2 cellular contexts compared by ENCODE assay signal in the genomic region with DNA sequence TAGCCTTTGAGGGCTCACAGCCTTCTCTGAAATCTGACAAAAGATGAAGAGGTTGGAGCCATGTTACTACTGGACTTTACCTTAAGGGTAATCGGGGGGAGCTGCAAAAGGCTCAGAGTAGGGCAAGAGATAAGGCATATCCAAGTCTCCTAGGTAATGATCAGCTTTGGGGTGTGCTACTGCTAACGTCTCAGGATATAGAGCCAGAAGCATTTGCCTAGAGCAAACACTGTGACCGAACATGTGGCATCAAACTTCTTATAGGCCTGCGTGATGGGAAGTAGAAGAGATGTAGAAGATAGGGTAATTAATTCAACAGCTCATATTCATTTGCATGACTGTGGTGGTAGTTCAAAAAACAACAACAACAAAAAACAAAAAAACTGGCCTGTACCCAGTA.
TF ChIP-seq lines count a peak whose summit lies in the region.

No MANE protein-coding gene starts in this region.

TF ChIP-seq in HepG2, 621 proteins besides CTCF, POLR2A, EP300 and RAD21:
- no peak for TF ChIP-seq ZNF317 (CRISPR knock-in tag; IDR thresholded peaks at IDR 0.05)
- TF ChIP-seq YY1 (IDR thresholded peaks at IDR 0.05; ENCODE audit: insufficient read depth, insufficient replicate concordance, low read depth, low read length) = no peak
- TF ChIP-seq, protein P1, sequence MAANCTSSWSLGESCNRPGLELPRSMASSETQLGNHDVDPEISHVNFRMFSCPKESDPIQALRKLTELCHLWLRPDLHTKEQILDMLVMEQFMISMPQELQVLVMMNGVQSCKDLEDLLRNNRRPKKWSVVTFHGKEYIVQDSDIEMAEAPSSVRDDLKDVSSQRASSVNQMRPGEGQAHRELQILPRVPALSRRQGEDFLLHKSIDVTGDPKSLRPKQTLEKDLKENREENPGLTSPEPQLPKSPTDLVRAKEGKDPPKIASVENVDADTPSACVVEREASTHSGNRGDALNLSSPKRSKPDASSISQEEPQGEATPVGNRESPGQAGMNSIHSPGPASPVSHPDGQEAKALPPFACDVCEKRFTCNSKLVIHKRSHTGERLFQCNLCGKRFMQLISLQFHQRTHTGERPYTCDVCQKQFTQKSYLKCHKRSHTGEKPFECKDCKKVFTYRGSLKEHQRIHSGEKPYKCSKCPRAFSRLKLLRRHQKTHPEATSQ (CRISPR knock-in tag; IDR thresholded peaks at IDR 0.05; ENCODE audit: borderline replicate concordance) = 0 out of 2 replicates have a peak, but pooled peaks have one; percentile 28
- TF ChIP-seq ZNF768 (CRISPR knock-in tag; IDR thresholded peaks at IDR 0.05) = no peak
- TF ChIP-seq AGO2 (optimal IDR thresholded peaks at IDR 0.05; ENCODE audit: low read depth, low read length) = no peak
- no peak for TF ChIP-seq ZNF878 (CRISPR knock-in tag; IDR thresholded peaks at IDR 0.05)
- TF ChIP-seq, protein P2, sequence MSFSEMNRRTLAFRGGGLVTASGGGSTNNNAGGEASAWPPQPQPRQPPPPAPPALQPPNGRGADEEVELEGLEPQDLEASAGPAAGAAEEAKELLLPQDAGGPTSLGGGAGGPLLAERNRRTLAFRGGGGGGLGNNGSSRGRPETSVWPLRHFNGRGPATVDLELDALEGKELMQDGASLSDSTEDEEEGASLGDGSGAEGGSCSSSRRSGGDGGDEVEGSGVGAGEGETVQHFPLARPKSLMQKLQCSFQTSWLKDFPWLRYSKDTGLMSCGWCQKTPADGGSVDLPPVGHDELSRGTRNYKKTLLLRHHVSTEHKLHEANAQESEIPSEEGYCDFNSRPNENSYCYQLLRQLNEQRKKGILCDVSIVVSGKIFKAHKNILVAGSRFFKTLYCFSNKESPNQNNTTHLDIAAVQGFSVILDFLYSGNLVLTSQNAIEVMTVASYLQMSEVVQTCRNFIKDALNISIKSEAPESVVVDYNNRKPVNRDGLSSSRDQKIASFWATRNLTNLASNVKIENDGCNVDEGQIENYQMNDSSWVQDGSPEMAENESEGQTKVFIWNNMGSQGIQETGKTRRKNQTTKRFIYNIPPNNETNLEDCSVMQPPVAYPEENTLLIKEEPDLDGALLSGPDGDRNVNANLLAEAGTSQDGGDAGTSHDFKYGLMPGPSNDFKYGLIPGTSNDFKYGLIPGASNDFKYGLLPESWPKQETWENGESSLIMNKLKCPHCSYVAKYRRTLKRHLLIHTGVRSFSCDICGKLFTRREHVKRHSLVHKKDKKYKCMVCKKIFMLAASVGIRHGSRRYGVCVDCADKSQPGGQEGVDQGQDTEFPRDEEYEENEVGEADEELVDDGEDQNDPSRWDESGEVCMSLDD (CRISPR knock-in tag; IDR thresholded peaks at IDR 0.05; ENCODE audit: borderline replicate concordance) = no peak
- TF ChIP-seq, protein P3, sequence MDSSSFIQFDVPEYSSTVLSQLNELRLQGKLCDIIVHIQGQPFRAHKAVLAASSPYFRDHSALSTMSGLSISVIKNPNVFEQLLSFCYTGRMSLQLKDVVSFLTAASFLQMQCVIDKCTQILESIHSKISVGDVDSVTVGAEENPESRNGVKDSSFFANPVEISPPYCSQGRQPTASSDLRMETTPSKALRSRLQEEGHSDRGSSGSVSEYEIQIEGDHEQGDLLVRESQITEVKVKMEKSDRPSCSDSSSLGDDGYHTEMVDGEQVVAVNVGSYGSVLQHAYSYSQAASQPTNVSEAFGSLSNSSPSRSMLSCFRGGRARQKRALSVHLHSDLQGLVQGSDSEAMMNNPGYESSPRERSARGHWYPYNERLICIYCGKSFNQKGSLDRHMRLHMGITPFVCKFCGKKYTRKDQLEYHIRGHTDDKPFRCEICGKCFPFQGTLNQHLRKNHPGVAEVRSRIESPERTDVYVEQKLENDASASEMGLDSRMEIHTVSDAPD (CRISPR knock-in tag; IDR thresholded peaks at IDR 0.05) = 0 out of 2 replicates have a peak, but pooled peaks have one; percentile 18
- TF ChIP-seq TCF7 (IDR thresholded peaks at IDR 0.05; ENCODE audit: low read depth) = no peak

TF ChIP-seq in WTC11, 78 proteins besides CTCF, POLR2A, EP300 and RAD21:
- TF ChIP-seq GABPB1 (CRISPR knock-in tag; IDR thresholded peaks at IDR 0.05) (no peak), ZNF671 (CRISPR knock-in tag; IDR thresholded peaks at IDR 0.05) (no peak), ZNF317 (CRISPR knock-in tag; IDR thresholded peaks at IDR 0.05; ENCODE audit: borderline replicate concordance, low read depth) (no peak), ZNF416 (CRISPR knock-in tag; IDR thresholded peaks at IDR 0.05) (no peak), FOXJ3 (CRISPR knock-in tag; IDR thresholded peaks at IDR 0.05; ENCODE audit: borderline replicate concordance) (no peak), CBFB (CRISPR knock-in tag; IDR thresholded peaks at IDR 0.05; ENCODE audit: low read depth) (no peak), NR2C2 (CRISPR knock-in tag; IDR thresholded peaks at IDR 0.05) (no peak), SP1 (CRISPR knock-in tag; conservative IDR thresholded peaks at IDR 0.05) (no peak), ZNF219 (CRISPR knock-in tag; IDR thresholded peaks at IDR 0.05; ENCODE audit: borderline replicate concordance) (no peak), FOXK1 (CRISPR knock-in tag; IDR thresholded peaks at IDR 0.05) (no peak), ZNF232 (CRISPR knock-in tag; IDR thresholded peaks at IDR 0.05) (no peak), PRRX2 (CRISPR knock-in tag; IDR thresholded peaks at IDR 0.05) (no peak), TCF7 (CRISPR knock-in tag; IDR thresholded peaks at IDR 0.05; ENCODE audit: low read depth) (no peak)
- TF ChIP-seq, protein P4, sequence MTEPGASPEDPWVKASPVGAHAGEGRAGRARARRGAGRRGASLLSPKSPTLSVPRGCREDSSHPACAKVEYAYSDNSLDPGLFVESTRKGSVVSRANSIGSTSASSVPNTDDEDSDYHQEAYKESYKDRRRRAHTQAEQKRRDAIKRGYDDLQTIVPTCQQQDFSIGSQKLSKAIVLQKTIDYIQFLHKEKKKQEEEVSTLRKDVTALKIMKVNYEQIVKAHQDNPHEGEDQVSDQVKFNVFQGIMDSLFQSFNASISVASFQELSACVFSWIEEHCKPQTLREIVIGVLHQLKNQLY (CRISPR knock-in tag; IDR thresholded peaks at IDR 0.05) = no peak
- TF ChIP-seq, protein P5, sequence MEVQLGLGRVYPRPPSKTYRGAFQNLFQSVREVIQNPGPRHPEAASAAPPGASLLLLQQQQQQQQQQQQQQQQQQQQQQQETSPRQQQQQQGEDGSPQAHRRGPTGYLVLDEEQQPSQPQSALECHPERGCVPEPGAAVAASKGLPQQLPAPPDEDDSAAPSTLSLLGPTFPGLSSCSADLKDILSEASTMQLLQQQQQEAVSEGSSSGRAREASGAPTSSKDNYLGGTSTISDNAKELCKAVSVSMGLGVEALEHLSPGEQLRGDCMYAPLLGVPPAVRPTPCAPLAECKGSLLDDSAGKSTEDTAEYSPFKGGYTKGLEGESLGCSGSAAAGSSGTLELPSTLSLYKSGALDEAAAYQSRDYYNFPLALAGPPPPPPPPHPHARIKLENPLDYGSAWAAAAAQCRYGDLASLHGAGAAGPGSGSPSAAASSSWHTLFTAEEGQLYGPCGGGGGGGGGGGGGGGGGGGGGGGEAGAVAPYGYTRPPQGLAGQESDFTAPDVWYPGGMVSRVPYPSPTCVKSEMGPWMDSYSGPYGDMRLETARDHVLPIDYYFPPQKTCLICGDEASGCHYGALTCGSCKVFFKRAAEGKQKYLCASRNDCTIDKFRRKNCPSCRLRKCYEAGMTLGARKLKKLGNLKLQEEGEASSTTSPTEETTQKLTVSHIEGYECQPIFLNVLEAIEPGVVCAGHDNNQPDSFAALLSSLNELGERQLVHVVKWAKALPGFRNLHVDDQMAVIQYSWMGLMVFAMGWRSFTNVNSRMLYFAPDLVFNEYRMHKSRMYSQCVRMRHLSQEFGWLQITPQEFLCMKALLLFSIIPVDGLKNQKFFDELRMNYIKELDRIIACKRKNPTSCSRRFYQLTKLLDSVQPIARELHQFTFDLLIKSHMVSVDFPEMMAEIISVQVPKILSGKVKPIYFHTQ (CRISPR knock-in tag; IDR thresholded peaks at IDR 0.05) = no peak
- TF ChIP-seq, protein P6, sequence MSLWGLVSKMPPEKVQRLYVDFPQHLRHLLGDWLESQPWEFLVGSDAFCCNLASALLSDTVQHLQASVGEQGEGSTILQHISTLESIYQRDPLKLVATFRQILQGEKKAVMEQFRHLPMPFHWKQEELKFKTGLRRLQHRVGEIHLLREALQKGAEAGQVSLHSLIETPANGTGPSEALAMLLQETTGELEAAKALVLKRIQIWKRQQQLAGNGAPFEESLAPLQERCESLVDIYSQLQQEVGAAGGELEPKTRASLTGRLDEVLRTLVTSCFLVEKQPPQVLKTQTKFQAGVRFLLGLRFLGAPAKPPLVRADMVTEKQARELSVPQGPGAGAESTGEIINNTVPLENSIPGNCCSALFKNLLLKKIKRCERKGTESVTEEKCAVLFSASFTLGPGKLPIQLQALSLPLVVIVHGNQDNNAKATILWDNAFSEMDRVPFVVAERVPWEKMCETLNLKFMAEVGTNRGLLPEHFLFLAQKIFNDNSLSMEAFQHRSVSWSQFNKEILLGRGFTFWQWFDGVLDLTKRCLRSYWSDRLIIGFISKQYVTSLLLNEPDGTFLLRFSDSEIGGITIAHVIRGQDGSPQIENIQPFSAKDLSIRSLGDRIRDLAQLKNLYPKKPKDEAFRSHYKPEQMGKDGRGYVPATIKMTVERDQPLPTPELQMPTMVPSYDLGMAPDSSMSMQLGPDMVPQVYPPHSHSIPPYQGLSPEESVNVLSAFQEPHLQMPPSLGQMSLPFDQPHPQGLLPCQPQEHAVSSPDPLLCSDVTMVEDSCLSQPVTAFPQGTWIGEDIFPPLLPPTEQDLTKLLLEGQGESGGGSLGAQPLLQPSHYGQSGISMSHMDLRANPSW (CRISPR knock-in tag; conservative IDR thresholded peaks at IDR 0.05; ENCODE audit: low read depth) = no peak
- TF ChIP-seq, protein P7, sequence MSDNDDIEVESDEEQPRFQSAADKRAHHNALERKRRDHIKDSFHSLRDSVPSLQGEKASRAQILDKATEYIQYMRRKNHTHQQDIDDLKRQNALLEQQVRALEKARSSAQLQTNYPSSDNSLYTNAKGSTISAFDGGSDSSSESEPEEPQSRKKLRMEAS (CRISPR knock-in tag; IDR thresholded peaks at IDR 0.05) = no peak
- TF ChIP-seq, protein P8, sequence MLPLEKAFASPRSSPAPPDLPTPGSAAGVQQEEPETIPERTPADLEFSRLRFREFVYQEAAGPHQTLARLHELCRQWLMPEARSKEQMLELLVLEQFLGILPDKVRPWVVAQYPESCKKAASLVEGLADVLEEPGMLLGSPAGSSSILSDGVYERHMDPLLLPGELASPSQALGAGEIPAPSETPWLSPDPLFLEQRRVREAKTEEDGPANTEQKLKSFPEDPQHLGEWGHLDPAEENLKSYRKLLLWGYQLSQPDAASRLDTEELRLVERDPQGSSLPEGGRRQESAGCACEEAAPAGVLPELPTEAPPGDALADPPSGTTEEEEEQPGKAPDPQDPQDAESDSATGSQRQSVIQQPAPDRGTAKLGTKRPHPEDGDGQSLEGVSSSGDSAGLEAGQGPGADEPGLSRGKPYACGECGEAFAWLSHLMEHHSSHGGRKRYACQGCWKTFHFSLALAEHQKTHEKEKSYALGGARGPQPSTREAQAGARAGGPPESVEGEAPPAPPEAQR (CRISPR knock-in tag; IDR thresholded peaks at IDR 0.05) = no peak
- TF ChIP-seq, protein P9, sequence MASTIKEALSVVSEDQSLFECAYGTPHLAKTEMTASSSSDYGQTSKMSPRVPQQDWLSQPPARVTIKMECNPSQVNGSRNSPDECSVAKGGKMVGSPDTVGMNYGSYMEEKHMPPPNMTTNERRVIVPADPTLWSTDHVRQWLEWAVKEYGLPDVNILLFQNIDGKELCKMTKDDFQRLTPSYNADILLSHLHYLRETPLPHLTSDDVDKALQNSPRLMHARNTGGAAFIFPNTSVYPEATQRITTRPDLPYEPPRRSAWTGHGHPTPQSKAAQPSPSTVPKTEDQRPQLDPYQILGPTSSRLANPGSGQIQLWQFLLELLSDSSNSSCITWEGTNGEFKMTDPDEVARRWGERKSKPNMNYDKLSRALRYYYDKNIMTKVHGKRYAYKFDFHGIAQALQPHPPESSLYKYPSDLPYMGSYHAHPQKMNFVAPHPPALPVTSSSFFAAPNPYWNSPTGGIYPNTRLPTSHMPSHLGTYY (CRISPR knock-in tag; IDR thresholded peaks at IDR 0.05) = no peak
TF ChIP-seq in WTC11: peak in this region for 0.
